Comparison of ENCODE assay signal across 1 cellular context in the genomic region with DNA sequence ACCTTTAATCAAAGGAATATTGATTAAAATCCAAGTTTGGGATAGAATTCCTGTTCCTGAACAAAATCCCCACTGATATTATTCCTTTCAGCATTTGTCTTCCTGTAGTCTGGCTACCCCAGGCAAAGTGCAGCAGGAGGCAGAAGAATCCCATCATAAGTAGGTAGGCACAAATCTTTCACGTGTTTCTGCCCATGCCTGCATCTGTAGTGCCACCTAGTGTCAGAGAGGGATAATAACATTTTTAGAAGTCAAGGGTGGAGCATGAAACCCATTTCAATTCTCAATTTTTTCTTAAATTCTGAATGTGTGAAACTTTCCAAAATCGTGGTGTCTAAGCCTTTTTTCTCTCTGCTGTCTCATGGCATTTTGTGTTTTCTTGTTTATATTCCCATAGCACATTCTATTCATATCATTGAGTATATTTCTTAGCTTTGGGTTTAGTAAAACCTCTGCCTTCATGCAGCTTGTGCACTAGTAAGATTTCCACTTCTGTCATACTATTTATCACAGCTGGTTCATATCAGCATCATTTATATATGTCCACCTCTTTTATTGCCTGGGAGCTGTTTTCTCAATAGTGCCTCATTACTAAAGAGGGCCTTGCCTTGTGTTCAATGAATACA.
TF ChIP-seq lines count a peak whose summit lies in the region.

No MANE protein-coding gene starts in this region.

TF ChIP-seq in GM23338, 12 proteins besides CTCF, POLR2A, EP300 and RAD21 (continued from another document):
- TF ChIP-seq, protein P1, sequence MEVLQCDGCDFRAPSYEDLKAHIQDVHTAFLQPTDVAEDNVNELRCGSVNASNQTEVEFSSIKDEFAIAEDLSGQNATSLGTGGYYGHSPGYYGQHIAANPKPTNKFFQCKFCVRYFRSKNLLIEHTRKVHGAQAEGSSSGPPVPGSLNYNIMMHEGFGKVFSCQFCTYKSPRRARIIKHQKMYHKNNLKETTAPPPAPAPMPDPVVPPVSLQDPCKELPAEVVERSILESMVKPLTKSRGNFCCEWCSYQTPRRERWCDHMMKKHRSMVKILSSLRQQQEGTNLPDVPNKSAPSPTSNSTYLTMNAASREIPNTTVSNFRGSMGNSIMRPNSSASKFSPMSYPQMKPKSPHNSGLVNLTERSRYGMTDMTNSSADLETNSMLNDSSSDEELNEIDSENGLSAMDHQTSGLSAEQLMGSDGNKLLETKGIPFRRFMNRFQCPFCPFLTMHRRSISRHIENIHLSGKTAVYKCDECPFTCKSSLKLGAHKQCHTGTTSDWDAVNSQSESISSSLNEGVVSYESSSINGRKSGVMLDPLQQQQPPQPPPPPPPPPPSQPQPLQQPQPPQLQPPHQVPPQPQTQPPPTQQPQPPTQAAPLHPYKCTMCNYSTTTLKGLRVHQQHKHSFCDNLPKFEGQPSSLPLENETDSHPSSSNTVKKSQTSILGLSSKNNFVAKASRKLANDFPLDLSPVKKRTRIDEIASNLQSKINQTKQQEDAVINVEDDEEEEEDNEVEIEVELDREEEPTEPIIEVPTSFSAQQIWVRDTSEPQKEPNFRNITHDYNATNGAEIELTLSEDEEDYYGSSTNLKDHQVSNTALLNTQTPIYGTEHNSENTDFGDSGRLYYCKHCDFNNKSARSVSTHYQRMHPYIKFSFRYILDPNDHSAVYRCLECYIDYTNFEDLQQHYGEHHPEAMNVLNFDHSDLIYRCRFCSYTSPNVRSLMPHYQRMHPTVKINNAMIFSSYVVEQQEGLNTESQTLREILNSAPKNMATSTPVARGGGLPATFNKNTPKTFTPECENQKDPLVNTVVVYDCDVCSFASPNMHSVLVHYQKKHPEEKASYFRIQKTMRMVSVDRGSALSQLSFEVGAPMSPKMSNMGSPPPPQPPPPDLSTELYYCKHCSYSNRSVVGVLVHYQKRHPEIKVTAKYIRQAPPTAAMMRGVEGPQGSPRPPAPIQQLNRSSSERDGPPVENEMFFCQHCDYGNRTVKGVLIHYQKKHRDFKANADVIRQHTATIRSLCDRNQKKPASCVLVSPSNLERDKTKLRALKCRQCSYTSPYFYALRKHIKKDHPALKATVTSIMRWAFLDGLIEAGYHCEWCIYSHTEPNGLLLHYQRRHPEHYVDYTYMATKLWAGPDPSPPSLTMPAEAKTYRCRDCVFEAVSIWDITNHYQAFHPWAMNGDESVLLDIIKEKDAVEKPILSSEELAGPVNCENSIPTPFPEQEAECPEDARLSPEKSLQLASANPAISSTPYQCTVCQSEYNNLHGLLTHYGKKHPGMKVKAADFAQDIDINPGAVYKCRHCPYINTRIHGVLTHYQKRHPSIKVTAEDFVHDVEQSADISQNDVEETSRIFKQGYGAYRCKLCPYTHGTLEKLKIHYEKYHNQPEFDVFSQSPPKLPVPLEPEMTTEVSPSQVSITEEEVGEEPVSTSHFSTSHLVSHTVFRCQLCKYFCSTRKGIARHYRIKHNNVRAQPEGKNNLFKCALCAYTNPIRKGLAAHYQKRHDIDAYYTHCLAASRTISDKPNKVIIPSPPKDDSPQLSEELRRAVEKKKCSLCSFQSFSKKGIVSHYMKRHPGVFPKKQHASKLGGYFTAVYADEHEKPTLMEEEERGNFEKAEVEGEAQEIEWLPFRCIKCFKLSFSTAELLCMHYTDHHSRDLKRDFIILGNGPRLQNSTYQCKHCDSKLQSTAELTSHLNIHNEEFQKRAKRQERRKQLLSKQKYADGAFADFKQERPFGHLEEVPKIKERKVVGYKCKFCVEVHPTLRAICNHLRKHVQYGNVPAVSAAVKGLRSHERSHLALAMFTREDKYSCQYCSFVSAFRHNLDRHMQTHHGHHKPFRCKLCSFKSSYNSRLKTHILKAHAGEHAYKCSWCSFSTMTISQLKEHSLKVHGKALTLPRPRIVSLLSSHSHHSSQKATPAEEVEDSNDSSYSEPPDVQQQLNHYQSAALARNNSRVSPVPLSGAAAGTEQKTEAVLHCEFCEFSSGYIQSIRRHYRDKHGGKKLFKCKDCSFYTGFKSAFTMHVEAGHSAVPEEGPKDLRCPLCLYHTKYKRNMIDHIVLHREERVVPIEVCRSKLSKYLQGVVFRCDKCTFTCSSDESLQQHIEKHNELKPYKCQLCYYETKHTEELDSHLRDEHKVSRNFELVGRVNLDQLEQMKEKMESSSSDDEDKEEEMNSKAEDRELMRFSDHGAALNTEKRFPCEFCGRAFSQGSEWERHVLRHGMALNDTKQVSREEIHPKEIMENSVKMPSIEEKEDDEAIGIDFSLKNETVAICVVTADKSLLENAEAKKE (CRISPR knock-in tag; IDR thresholded peaks at IDR 0.05), result no peak
- TF ChIP-seq ZNF114 (CRISPR knock-in tag; IDR thresholded peaks at IDR 0.05) (no peak), POLR2AphosphoS5 (IDR thresholded peaks at IDR 0.05; ENCODE audit: low read depth) (no peak)
